In genomic region chr9:136980669-136981478, GRCh38 we compare ENCODE assay signal across 28 cellular contexts. TPM values are rescaled to one million over a fixed set of nuclear protein-coding genes. Genes with fewer than 3 reads are reported as not detected.
DNase-seq lines count a peak whose midpoint lies in the region; ATAC-seq and TF ChIP-seq lines count a peak whose summit lies in the region.
"Had no signal": no experiment of that assay in that cellular context is flagged by ENCODE, and none has a peak within 500 bp of the region (broad histone marks: within the 10 kb centered on the region; RNA-seq: fewer than 3 reads in every experiment).

No MANE protein-coding gene starts in this region.

- H3K36me3 Mint-ChIP-seq in activated CD4-positive, alpha-beta T cell treated with anti-CD3 and anti-CD28 coated beads, Interleukin-2, amount 10 ng/mL, durations not matched to agents 7 days and 5 days (ENCODE audit: low read depth), result no peaks in the 10 kb centered on the region
- H3K36me3 Mint-ChIP-seq: naive thymus-derived CD8-positive, alpha-beta T cell had no signal

- no peak overlapping the region for H3K23ac ChIP-seq in mesenchymal stem cell (ENCODE audit: low read length in 2 of 2)

- H2BK5ac ChIP-seq in mesenchymal stem cell (ENCODE audit: low read depth, low read length, poor library complexity, severe bottlenecking), result no peak overlapping the region

- H3K27ac ChIP-seq in heart left ventricle (peak overlapping the region; percentile 27 to 98 (median 84)), gastroesophageal sphincter (peak overlapping the region in 3 of 4 donors; percentile 17 to 45 (median 38)), mesenchymal stem cell (ENCODE audit: low read length, poor library complexity, severe bottlenecking) (no peak overlapping the region), upper lobe of right lung (peak overlapping the region; percentile 63)
- H3K27ac ChIP-seq: brain microvascular endothelial cell, hepatocyte, KMS-11 had no signal

- H2AK5ac ChIP-seq in mesenchymal stem cell (ENCODE audit: low read length, severe bottlenecking), result no peak overlapping the region

- no peak overlapping the region for H2AFZ ChIP-seq in mesenchymal stem cell (ENCODE audit: low read depth, low read length)
- H2AFZ ChIP-seq: hepatocyte had no signal

- H3K4me2 ChIP-seq in mesenchymal stem cell (ENCODE audit: low read length, poor library complexity, severe bottlenecking), result no peak overlapping the region
- H3K4me2 ChIP-seq: hepatocyte, KMS-11 had no signal

- H3K36me3 ChIP-seq in heart left ventricle (no peaks in the 10 kb centered on the region), gastroesophageal sphincter (no peaks in the 10 kb centered on the region), mesenchymal stem cell (ENCODE audit: control insufficient read depth in 1 of 2, insufficient read depth in 2 of 2, low read depth in 1 of 2, low read length in 2 of 2) (peaks cover 0 to 4% of the 10 kb centered on the region in 2 experiments), upper lobe of right lung (no peaks in the 10 kb centered on the region)
- H3K36me3 ChIP-seq: adrenal gland, brain microvascular endothelial cell had no signal

- ATAC-seq in heart left ventricle, result no peak
- ATAC-seq in Right ventricle myocardium inferior, result no peak
- no peak for ATAC-seq in gastroesophageal sphincter
- ATAC-seq in upper lobe of right lung, result no peak
- ATAC-seq in HG02981 (IDR thresholded peaks at IDR 0.05; ENCODE audit: unreplicated experiment), result no peak
- ATAC-seq: HCT116; naive thymus-derived CD8-positive, alpha-beta T cell had no signal

- H2BK120ac ChIP-seq in mesenchymal stem cell (ENCODE audit: low read depth, low read length), result no peak overlapping the region

- TF ChIP-seq EP300 in gastroesophageal sphincter (IDR thresholded peaks at IDR 0.05), result no peak

- no peak overlapping the region for H3K4ac ChIP-seq in mesenchymal stem cell (ENCODE audit: low read depth in 1 of 2, low read length in 2 of 2)

- H3K9me3 Mint-ChIP-seq in activated CD4-positive, alpha-beta T cell treated with anti-CD3 and anti-CD28 coated beads, Interleukin-2, amount 10 ng/mL, durations not matched to agents 7 days and 5 days, result no peaks in the 10 kb centered on the region
- H3K9me3 Mint-ChIP-seq: activated naive CD4-positive, alpha-beta T cell treated with anti-CD3 and anti-CD28 coated beads for 36 hours; activated T-helper 1 cell treated with anti-CD3 and anti-CD28 coated beads, Interleukin-12 subunit alpha, Interleukin-12 subunit beta, Interleukin-2, Interleukin-4 antibody, amounts not matched to agents 30 ng/mL and 10 ng/mL and 1 ng/mL, durations not matched to agents 14 hours and 24 hours and 36 hours; CD4-positive, CD25-positive, alpha-beta regulatory T cell; naive thymus-derived CD8-positive, alpha-beta T cell; T-helper 2 cell treated with Interferon-gamma antibody and Interleukin-4, amounts not matched to agents 5 μg/mL and 100 μg/mL, for 36 hours had no signal

- H3K4me1 ChIP-seq in heart left ventricle (peaks cover 6 to 92% (median 52%) of the 10 kb centered on the region in 12 donors), gastroesophageal sphincter (peaks cover 0 to 44% (median 7%) of the 10 kb centered on the region in 3 donors), mesenchymal stem cell (ENCODE audit: control insufficient read depth, insufficient read depth, low read depth, low read length) (peaks cover 34% of the 10 kb centered on the region), upper lobe of right lung (peaks cover 26% of the 10 kb centered on the region)

- no peak overlapping the region for H3K18ac ChIP-seq in mesenchymal stem cell (ENCODE audit: low read depth in 1 of 2, low read length in 2 of 2)

- H3K9ac ChIP-seq in mesenchymal stem cell (ENCODE audit: low read length), result no peak overlapping the region
- H3K9ac ChIP-seq: KMS-11 had no signal

- H3K27me3 Mint-ChIP-seq in activated CD4-positive, alpha-beta T cell treated with anti-CD3 and anti-CD28 coated beads, Interleukin-2, amount 10 ng/mL, durations not matched to agents 7 days and 5 days, result peaks cover 17% of the 10 kb centered on the region

- H3K9me3 ChIP-seq in heart left ventricle, result no peaks in the 10 kb centered on the region
- H3K9me3 ChIP-seq in gastroesophageal sphincter, result no peaks in the 10 kb centered on the region
- H3K9me3 ChIP-seq in mesenchymal stem cell (ENCODE audit: control insufficient read depth, low read length), result no peaks in the 10 kb centered on the region
- H3K9me3 ChIP-seq in upper lobe of right lung, result no peaks in the 10 kb centered on the region
- H3K9me3 ChIP-seq: adrenal gland had no signal

- no peak overlapping the region for H4K91ac ChIP-seq in mesenchymal stem cell (ENCODE audit: low read length)

- H3K79me1 ChIP-seq in mesenchymal stem cell (replicated peaks; ENCODE audit: low read length, poor library complexity, severe bottlenecking), result no peaks in the 10 kb centered on the region

- POLR2A ChIA-PET in activated CD4-positive, alpha-beta T cell treated with anti-CD3 and anti-CD28 coated beads, Interleukin-2, amount 10 ng/mL, durations not matched to agents 7 days and 5 days (lab: Charles Lee), result no interaction called here

- H3K27me3 ChIP-seq in heart left ventricle (peaks cover 0 to 28% (median 6%) of the 10 kb centered on the region in 9 donors), gastroesophageal sphincter (peaks cover 69% of the 10 kb centered on the region), mesenchymal stem cell (ENCODE audit: control insufficient read depth in 1 of 2, insufficient read depth in 1 of 2, low read length in 2 of 2) (peaks cover 30 to 48% of the 10 kb centered on the region in 2 experiments), upper lobe of right lung (peaks cover 18% of the 10 kb centered on the region)

- H3K4me3 ChIP-seq in heart left ventricle, result no peak overlapping the region
- H3K4me3 ChIP-seq in gastroesophageal sphincter, result no peak overlapping the region
- no peak overlapping the region for H3K4me3 ChIP-seq in mesenchymal stem cell (ENCODE audit: insufficient read depth in 1 of 2, low read depth in 1 of 2, low read length in 2 of 2)
- H3K4me3 ChIP-seq in upper lobe of right lung, result no peak overlapping the region
- H3K4me3 ChIP-seq: adrenal gland, hepatocyte had no signal

- TF ChIP-seq POLR2A in heart left ventricle (IDR thresholded peaks at IDR 0.05) (no peak), gastroesophageal sphincter (IDR thresholded peaks at IDR 0.05) (no peak)

- H3K4me1 Mint-ChIP-seq in activated CD4-positive, alpha-beta T cell treated with anti-CD3 and anti-CD28 coated beads, Interleukin-2, amount 10 ng/mL, durations not matched to agents 7 days and 5 days, result peaks cover 5% of the 10 kb centered on the region

- no peak overlapping the region for H3K14ac ChIP-seq in mesenchymal stem cell (ENCODE audit: low read length in 2 of 2)

- TF ChIP-seq CTCF in heart left ventricle (IDR thresholded peaks at IDR 0.05), result no peak
- no peak for TF ChIP-seq CTCF in gastroesophageal sphincter (IDR thresholded peaks at IDR 0.05)
- TF ChIP-seq CTCF in upper lobe of right lung (IDR thresholded peaks at IDR 0.05), result no peak

- H4K8ac ChIP-seq in mesenchymal stem cell (ENCODE audit: low read length), result no peak overlapping the region

- no peak overlapping the region for H2BK12ac ChIP-seq in mesenchymal stem cell (ENCODE audit: low read length in 2 of 2)

- CTCF ChIA-PET in activated CD4-positive, alpha-beta T cell treated with anti-CD3 and anti-CD28 coated beads, Interleukin-2, amount 10 ng/mL, durations not matched to agents 7 days and 5 days (lab: Charles Lee), result interaction anchor here (2.0 kb wide), 1 partner anchor 48 kb away, joined by 5 read pairs; the partner anchor contains the start of gene ABCA2

- H2BK15ac ChIP-seq in mesenchymal stem cell (ENCODE audit: low read depth, poor library complexity, severe bottlenecking), result peak overlapping the region; percentile 86

- intact Hi-C loops in heart left ventricle (cut with DNase I), result loop anchor here in 2 of 10 donors (5.0 kb wide), 2 partner anchors 34 to 189 kb away; partner anchors contain the start of genes C8G (in 1 of the 2) and TMEM141 (in 1 of the 2)
- intact Hi-C loops in Right ventricle myocardium inferior (cut with DNase I), result no loop called here
- intact Hi-C loops in upper lobe of right lung (cut with DNase I), result no loop called here

- peak in 1 of 5 donors; percentile 37 for DNase-seq in heart left ventricle
- no peak for DNase-seq in Right ventricle myocardium inferior (ENCODE audit: missing footprints)
- no peak for DNase-seq in mesenchymal stem cell
- DNase-seq in upper lobe of right lung, result no peak
- DNase-seq in activated CD4-positive, alpha-beta T cell treated with anti-CD3 and anti-CD28 coated beads, Interleukin-2, amount 10 ng/mL, durations not matched to agents 7 days and 5 days, result no peak
- DNase-seq in hepatic stellate cell (ENCODE audit: low spot score), result no peak
- DNase-seq: 8988T; activated CD4-positive, alpha-beta T cell treated with anti-CD3 and anti-CD28 coated beads for 4 hours; activated naive CD4-positive, alpha-beta T cell treated with anti-CD3 and anti-CD28 coated beads for 36 hours; brain microvascular endothelial cell; CD4-positive, CD25-positive, alpha-beta regulatory T cell; effector CD4-positive, alpha-beta T cell; erythroblast; naive thymus-derived CD8-positive, alpha-beta T cell; NCI-H1436 treated with DMSO at 0.1 percent for 48 hours; NCI-H446 treated with DMSO at 0.1 percent for 48 hours; retina had no signal

- WGBS in heart left ventricle, 4 donors, result 57 to 74% (median 67%) methylated on average over 13 to 16 of the region's 16 CpGs
- WGBS in gastroesophageal sphincter (ENCODE audit: low coverage in 1 of 2), 2 donors, result 78 to 84% methylated on average over 8 to 9 of the region's 16 CpGs
- 92% methylated on average over 16 of the region's 16 CpGs for WGBS in mesenchymal stem cell

- no peak overlapping the region for H3K4me3 Mint-ChIP-seq in activated CD4-positive, alpha-beta T cell treated with anti-CD3 and anti-CD28 coated beads, Interleukin-2, amount 10 ng/mL, durations not matched to agents 7 days and 5 days
- H3K4me3 Mint-ChIP-seq: activated naive CD4-positive, alpha-beta T cell treated with anti-CD3 and anti-CD28 coated beads for 36 hours; activated T-helper 1 cell treated with anti-CD3 and anti-CD28 coated beads, Interleukin-12 subunit alpha, Interleukin-12 subunit beta, Interleukin-2, Interleukin-4 antibody, amounts not matched to agents 30 ng/mL and 10 ng/mL and 1 ng/mL, durations not matched to agents 14 hours and 24 hours and 36 hours; T-helper 2 cell treated with Interferon-gamma antibody and Interleukin-4, amounts not matched to agents 5 μg/mL and 100 μg/mL, for 36 hours had no signal

- no peak overlapping the region for H3K27ac Mint-ChIP-seq in activated CD4-positive, alpha-beta T cell treated with anti-CD3 and anti-CD28 coated beads, Interleukin-2, amount 10 ng/mL, durations not matched to agents 7 days and 5 days
- H3K27ac Mint-ChIP-seq: activated naive CD4-positive, alpha-beta T cell treated with anti-CD3 and anti-CD28 coated beads for 36 hours; activated T-helper 1 cell treated with anti-CD3 and anti-CD28 coated beads, Interleukin-12 subunit alpha, Interleukin-12 subunit beta, Interleukin-2, Interleukin-4 antibody, amounts not matched to agents 30 ng/mL and 10 ng/mL and 1 ng/mL, durations not matched to agents 14 hours and 24 hours and 36 hours; CD4-positive, CD25-positive, alpha-beta regulatory T cell; naive thymus-derived CD8-positive, alpha-beta T cell; T-helper 2 cell treated with Interferon-gamma antibody and Interleukin-4, amounts not matched to agents 5 μg/mL and 100 μg/mL, for 36 hours had no signal

RNA-seq across cellular contexts. Expression of gene LCNL1, which starts 1.9 kb away (rescaled TPM):
- 10 to 100 TPM in 2 of 9 donors, 1 to 10 TPM in 5, under 1 TPM in 2; 0.16 to 14.9 (median 2.7) TPM for total RNA-seq in heart left ventricle
- polyA plus RNA-seq in heart left ventricle, result 1 to 10 TPM in 1 of 2 donors, under 1 TPM in 1; 0.14 to 5.8 TPM
- total RNA-seq in Right ventricle myocardium inferior, result 8.6 TPM
- total RNA-seq in gastroesophageal sphincter, result under 1 TPM in 2 of 4 donors, not detected in 2; 0.40 TPM
- 4.3 TPM for polyA plus RNA-seq in mesenchymal stem cell (2013, experiment 1 of 2)
- 4.1 TPM for polyA plus RNA-seq in mesenchymal stem cell (2013, experiment 2 of 2)
- 5.1 TPM for total RNA-seq in upper lobe of right lung
- total RNA-seq in activated CD4-positive, alpha-beta T cell treated with anti-CD3 and anti-CD28 coated beads, Interleukin-2, amount 10 ng/mL, durations not matched to agents 7 days and 5 days, result under 1 TPM; 0.48 to 0.67 TPM
- total RNA-seq: activated naive CD4-positive, alpha-beta T cell treated with anti-CD3 and anti-CD28 coated beads for 36 hours; activated T-helper 1 cell treated with anti-CD3 and anti-CD28 coated beads, Interleukin-12 subunit alpha, Interleukin-12 subunit beta, Interleukin-2, Interleukin-4 antibody, amounts not matched to agents 30 ng/mL and 10 ng/mL and 1 ng/mL, durations not matched to agents 14 hours and 24 hours and 36 hours; CD4-positive, CD25-positive, alpha-beta regulatory T cell; Daoy had no signal
- polyA plus RNA-seq: CD4-positive, CD25-positive, alpha-beta regulatory T cell; naive thymus-derived CD8-positive, alpha-beta T cell had no signal

RNA-seq across cellular contexts. Expression of gene PTGDS, which starts 3.6 kb away (rescaled TPM):
- total RNA-seq in heart left ventricle (1,000 to 10,000 TPM; 1,152 to 4,769 (median 3,109) TPM), Right ventricle myocardium inferior (6,282 TPM), gastroesophageal sphincter (100 to 1,000 TPM in 1 of 4 donors, 10 to 100 TPM in 2, 1 to 10 TPM in 1; 7.4 to 132 (median 29.7) TPM), upper lobe of right lung (477 TPM)
- polyA plus RNA-seq in heart left ventricle, result 1,000 to 10,000 TPM; 2,982 to 5,295 TPM
- 172 TPM for polyA plus RNA-seq in mesenchymal stem cell (2013, experiment 1 of 2)
- polyA plus RNA-seq in mesenchymal stem cell (2013, experiment 2 of 2), result 175 TPM
- 10 to 100 TPM; 22.1 to 24.0 TPM for total RNA-seq in activated CD4-positive, alpha-beta T cell treated with anti-CD3 and anti-CD28 coated beads, Interleukin-2, amount 10 ng/mL, durations not matched to agents 7 days and 5 days
- total RNA-seq: activated naive CD4-positive, alpha-beta T cell treated with anti-CD3 and anti-CD28 coated beads for 36 hours; Daoy had no signal

RNA-seq across cellular contexts. Expression of gene PAXX, which starts 11.3 kb away (rescaled TPM):
- total RNA-seq in heart left ventricle (10 to 100 TPM; 15.0 to 35.3 (median 19.4) TPM), Right ventricle myocardium inferior (26.9 TPM), gastroesophageal sphincter (10 to 100 TPM; 24.2 to 42.6 (median 36.1) TPM), upper lobe of right lung (53.1 TPM)
- 10 to 100 TPM; 31.2 to 57.3 TPM for polyA plus RNA-seq in heart left ventricle
- polyA plus RNA-seq in mesenchymal stem cell (2013, experiment 1 of 2), result 27.3 TPM
- 26.3 TPM for polyA plus RNA-seq in mesenchymal stem cell (2013, experiment 2 of 2)
- total RNA-seq in activated CD4-positive, alpha-beta T cell treated with anti-CD3 and anti-CD28 coated beads, Interleukin-2, amount 10 ng/mL, durations not matched to agents 7 days and 5 days, result 10 to 100 TPM; 80.2 to 98.4 TPM

RNA-seq across cellular contexts. Expression of gene CLIC3, which starts 15.5 kb away (rescaled TPM):
- total RNA-seq in heart left ventricle (10 to 100 TPM in 1 of 9 donors, 1 to 10 TPM in 8; 1.5 to 16.7 (median 5.0) TPM), Right ventricle myocardium inferior (1.1 TPM), gastroesophageal sphincter (1 to 10 TPM in 3 of 4 donors, under 1 TPM in 1; 0.81 to 5.4 (median 2.2) TPM), upper lobe of right lung (80.7 TPM)
- 10 to 100 TPM in 1 of 2 donors, 1 to 10 TPM in 1; 3.9 to 11.3 TPM for polyA plus RNA-seq in heart left ventricle
- 4.4 TPM for polyA plus RNA-seq in mesenchymal stem cell (2013, experiment 1 of 2)
- 4.3 TPM for polyA plus RNA-seq in mesenchymal stem cell (2013, experiment 2 of 2)
- total RNA-seq in activated CD4-positive, alpha-beta T cell treated with anti-CD3 and anti-CD28 coated beads, Interleukin-2, amount 10 ng/mL, durations not matched to agents 7 days and 5 days, result 1 to 10 TPM; 2.6 to 4.4 TPM
- total RNA-seq: activated naive CD4-positive, alpha-beta T cell treated with anti-CD3 and anti-CD28 coated beads for 36 hours; activated T-helper 1 cell treated with anti-CD3 and anti-CD28 coated beads, Interleukin-12 subunit alpha, Interleukin-12 subunit beta, Interleukin-2, Interleukin-4 antibody, amounts not matched to agents 30 ng/mL and 10 ng/mL and 1 ng/mL, durations not matched to agents 14 hours and 24 hours and 36 hours; osteocyte had no signal

RNA-seq across cellular contexts. Expression of gene LCN12, which starts 28.8 kb away (rescaled TPM):
- 10 to 100 TPM in 2 of 9 donors, 1 to 10 TPM in 7; 1.9 to 23.7 (median 6.4) TPM for total RNA-seq in heart left ventricle
- 1 to 10 TPM in 1 of 2 donors, under 1 TPM in 1; 0.46 to 3.9 TPM for polyA plus RNA-seq in heart left ventricle
- 2.9 TPM for total RNA-seq in Right ventricle myocardium inferior
- not detected for total RNA-seq in gastroesophageal sphincter
- 0.07 TPM for polyA plus RNA-seq in mesenchymal stem cell (2013, experiment 1 of 2)
- polyA plus RNA-seq in mesenchymal stem cell (2013, experiment 2 of 2), result 0.07 TPM
- total RNA-seq in upper lobe of right lung, result 2.6 TPM
- total RNA-seq in activated CD4-positive, alpha-beta T cell treated with anti-CD3 and anti-CD28 coated beads, Interleukin-2, amount 10 ng/mL, durations not matched to agents 7 days and 5 days, result 1 to 10 TPM; 3.1 to 3.5 TPM
- total RNA-seq: Daoy, urinary bladder had no signal
- polyA plus RNA-seq: CD4-positive, CD25-positive, alpha-beta regulatory T cell; naive thymus-derived CD8-positive, alpha-beta T cell had no signal
